In the genomic region with DNA sequence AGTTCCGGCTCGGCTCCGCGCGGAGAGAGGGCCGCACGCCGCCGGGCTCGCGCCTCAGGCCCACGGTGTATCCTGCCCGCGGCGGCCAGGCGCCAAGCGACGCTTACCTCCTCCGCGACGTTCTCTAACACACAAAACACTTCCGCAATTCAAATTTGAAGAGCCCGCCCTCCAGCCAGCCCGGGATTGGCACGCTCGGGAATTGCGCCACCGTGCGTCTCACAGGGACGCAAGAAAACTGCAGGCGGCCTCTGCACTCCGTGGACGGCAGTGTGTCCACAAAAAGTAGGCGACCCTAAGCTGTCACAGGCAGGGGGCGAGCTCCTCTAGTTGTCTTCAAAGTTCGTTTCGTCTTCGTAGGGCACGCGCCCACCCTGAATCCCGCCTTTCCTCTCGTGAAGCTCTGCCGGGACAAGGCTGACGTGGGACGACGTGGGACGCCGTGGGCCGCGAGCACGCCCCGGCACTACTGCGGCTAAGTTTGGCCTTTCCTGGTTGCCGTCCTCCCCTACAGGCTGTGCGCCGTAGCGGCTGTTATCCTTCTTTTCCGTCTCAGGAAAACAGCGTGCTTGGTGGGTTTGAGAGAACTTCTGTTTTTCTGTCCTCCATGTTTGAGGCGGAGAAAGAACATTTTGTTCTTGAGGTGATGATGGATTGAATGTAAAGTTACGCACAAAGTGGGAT, we compare ENCODE assay signal across 1 cellular context.
A peak's percentile ranks its signal among the peaks of the same experiment; 100 is the strongest.
TF ChIP-seq lines count a peak whose summit lies in the region.

A gene (minus strand): TSS at position 133 of the 684 bp plus-strand sequence. CDS start 5,916 bp downstream, outside the sequence.

TF ChIP-seq in GM12878, 131 proteins besides CTCF, POLR2A, EP300 and RAD21 (continued from another document):
- TF ChIP-seq, protein P1, sequence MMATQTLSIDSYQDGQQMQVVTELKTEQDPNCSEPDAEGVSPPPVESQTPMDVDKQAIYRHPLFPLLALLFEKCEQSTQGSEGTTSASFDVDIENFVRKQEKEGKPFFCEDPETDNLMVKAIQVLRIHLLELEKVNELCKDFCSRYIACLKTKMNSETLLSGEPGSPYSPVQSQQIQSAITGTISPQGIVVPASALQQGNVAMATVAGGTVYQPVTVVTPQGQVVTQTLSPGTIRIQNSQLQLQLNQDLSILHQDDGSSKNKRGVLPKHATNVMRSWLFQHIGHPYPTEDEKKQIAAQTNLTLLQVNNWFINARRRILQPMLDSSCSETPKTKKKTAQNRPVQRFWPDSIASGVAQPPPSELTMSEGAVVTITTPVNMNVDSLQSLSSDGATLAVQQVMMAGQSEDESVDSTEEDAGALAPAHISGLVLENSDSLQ (IDR thresholded peaks at IDR 0.05) = peak; percentile 78
- TF ChIP-seq KDM1A (IDR thresholded peaks at IDR 0.05; ENCODE audit: borderline replicate concordance) (no peak), SUZ12 (IDR thresholded peaks at IDR 0.05; ENCODE audit: unreplicated experiment) (no peak), SMAD5 (IDR thresholded peaks at IDR 0.05; ENCODE audit: low read depth) (peak; percentile 65), HCFC1 (IDR thresholded peaks at IDR 0.05; ENCODE audit: low read length) (peak; percentile 52), EGR1 (IDR thresholded peaks at IDR 0.05; ENCODE audit: borderline replicate concordance in 1 of 2, low read depth in 2 of 2, low read length in 2 of 2) (peak; percentile 31 to 77), SMAD1 (IDR thresholded peaks at IDR 0.05; ENCODE audit: low read depth, partially characterized antibody) (peak; percentile 20), RB1 (IDR thresholded peaks at IDR 0.05; ENCODE audit: borderline replicate concordance) (peak; percentile 56; the same call in 1 of the 2 replicates), RCOR1 (conservative IDR thresholded peaks at IDR 0.05; ENCODE audit: low read depth, low read length) (no peak), BMI1 (IDR thresholded peaks at IDR 0.05; ENCODE audit: borderline replicate concordance) (no peak), CBX5 (IDR thresholded peaks at IDR 0.05; ENCODE audit: low read depth) (peak; percentile 63; the same call in 1 of the 2 replicates), NR2F1 (conservative IDR thresholded peaks at IDR 0.05) (0 out of 2 replicates have a peak, but pooled peaks have one; percentile 52), BCL11A (IDR thresholded peaks at IDR 0.05; ENCODE audit: low read depth, low read length) (no peak), CBFB (IDR thresholded peaks at IDR 0.05; ENCODE audit: low read depth) (peak; percentile 94), ZZZ3 (IDR thresholded peaks at IDR 0.05; ENCODE audit: control insufficient read depth, insufficient read length, low read depth) (no peak), NBN (IDR thresholded peaks at IDR 0.05) (peak; percentile 99), SP1 (IDR thresholded peaks at IDR 0.05; ENCODE audit: low read depth, low read length) (peak; percentile 80), SREBF2 (IDR thresholded peaks at IDR 0.05; ENCODE audit: low read length) (no peak), ATF7 (IDR thresholded peaks at IDR 0.05; ENCODE audit: low read depth) (peak; percentile 50), TCF7 (IDR thresholded peaks at IDR 0.05; ENCODE audit: borderline replicate concordance) (no peak), MEF2A (IDR thresholded peaks at IDR 0.05; ENCODE audit: insufficient read depth, low read depth, low read length) (0 out of 2 replicates have a peak, but pooled peaks have one; percentile 9), IKZF1 (conservative IDR thresholded peaks at IDR 0.05) (peak; percentile 97), ZBED1 (IDR thresholded peaks at IDR 0.05; ENCODE audit: borderline replicate concordance) (no peak)
- TF ChIP-seq, protein P2, sequence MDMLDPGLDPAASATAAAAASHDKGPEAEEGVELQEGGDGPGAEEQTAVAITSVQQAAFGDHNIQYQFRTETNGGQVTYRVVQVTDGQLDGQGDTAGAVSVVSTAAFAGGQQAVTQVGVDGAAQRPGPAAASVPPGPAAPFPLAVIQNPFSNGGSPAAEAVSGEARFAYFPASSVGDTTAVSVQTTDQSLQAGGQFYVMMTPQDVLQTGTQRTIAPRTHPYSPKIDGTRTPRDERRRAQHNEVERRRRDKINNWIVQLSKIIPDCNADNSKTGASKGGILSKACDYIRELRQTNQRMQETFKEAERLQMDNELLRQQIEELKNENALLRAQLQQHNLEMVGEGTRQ (IDR thresholded peaks at IDR 0.05; ENCODE audit: borderline replicate concordance, low read depth, low read length) = no peak
- TF ChIP-seq, protein P3, sequence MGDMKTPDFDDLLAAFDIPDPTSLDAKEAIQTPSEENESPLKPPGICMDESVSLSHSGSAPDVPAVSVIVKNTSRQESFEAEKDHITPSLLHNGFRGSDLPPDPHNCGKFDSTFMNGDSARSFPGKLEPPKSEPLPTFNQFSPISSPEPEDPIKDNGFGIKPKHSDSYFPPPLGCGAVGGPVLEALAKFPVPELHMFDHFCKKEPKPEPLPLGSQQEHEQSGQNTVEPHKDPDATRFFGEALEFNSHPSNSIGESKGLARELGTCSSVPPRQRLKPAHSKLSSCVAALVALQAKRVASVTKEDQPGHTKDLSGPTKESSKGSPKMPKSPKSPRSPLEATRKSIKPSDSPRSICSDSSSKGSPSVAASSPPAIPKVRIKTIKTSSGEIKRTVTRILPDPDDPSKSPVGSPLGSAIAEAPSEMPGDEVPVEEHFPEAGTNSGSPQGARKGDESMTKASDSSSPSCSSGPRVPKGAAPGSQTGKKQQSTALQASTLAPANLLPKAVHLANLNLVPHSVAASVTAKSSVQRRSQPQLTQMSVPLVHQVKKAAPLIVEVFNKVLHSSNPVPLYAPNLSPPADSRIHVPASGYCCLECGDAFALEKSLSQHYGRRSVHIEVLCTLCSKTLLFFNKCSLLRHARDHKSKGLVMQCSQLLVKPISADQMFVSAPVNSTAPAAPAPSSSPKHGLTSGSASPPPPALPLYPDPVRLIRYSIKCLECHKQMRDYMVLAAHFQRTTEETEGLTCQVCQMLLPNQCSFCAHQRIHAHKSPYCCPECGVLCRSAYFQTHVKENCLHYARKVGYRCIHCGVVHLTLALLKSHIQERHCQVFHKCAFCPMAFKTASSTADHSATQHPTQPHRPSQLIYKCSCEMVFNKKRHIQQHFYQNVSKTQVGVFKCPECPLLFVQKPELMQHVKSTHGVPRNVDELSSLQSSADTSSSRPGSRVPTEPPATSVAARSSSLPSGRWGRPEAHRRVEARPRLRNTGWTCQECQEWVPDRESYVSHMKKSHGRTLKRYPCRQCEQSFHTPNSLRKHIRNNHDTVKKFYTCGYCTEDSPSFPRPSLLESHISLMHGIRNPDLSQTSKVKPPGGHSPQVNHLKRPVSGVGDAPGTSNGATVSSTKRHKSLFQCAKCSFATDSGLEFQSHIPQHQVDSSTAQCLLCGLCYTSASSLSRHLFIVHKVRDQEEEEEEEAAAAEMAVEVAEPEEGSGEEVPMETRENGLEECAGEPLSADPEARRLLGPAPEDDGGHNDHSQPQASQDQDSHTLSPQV (IDR thresholded peaks at IDR 0.05) = peak; percentile 12; the same call in 1 of the 2 replicates
- TF ChIP-seq, protein P4, sequence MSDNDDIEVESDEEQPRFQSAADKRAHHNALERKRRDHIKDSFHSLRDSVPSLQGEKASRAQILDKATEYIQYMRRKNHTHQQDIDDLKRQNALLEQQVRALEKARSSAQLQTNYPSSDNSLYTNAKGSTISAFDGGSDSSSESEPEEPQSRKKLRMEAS (IDR thresholded peaks at IDR 0.05; ENCODE audit: low read depth, low read length) = no peak; the same call in none of the 2 replicates
- TF ChIP-seq, protein P5, sequence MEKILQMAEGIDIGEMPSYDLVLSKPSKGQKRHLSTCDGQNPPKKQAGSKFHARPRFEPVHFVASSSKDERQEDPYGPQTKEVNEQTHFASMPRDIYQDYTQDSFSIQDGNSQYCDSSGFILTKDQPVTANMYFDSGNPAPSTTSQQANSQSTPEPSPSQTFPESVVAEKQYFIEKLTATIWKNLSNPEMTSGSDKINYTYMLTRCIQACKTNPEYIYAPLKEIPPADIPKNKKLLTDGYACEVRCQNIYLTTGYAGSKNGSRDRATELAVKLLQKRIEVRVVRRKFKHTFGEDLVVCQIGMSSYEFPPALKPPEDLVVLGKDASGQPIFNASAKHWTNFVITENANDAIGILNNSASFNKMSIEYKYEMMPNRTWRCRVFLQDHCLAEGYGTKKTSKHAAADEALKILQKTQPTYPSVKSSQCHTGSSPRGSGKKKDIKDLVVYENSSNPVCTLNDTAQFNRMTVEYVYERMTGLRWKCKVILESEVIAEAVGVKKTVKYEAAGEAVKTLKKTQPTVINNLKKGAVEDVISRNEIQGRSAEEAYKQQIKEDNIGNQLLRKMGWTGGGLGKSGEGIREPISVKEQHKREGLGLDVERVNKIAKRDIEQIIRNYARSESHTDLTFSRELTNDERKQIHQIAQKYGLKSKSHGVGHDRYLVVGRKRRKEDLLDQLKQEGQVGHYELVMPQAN (conservative IDR thresholded peaks at IDR 0.05) = peak; percentile 99
- TF ChIP-seq, protein P6, sequence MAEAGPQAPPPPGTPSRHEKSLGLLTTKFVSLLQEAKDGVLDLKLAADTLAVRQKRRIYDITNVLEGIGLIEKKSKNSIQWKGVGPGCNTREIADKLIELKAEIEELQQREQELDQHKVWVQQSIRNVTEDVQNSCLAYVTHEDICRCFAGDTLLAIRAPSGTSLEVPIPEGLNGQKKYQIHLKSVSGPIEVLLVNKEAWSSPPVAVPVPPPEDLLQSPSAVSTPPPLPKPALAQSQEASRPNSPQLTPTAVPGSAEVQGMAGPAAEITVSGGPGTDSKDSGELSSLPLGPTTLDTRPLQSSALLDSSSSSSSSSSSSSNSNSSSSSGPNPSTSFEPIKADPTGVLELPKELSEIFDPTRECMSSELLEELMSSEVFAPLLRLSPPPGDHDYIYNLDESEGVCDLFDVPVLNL (IDR thresholded peaks at IDR 0.05; ENCODE audit: low read depth, low read length) = peak; percentile 98
- TF ChIP-seq, protein P7, sequence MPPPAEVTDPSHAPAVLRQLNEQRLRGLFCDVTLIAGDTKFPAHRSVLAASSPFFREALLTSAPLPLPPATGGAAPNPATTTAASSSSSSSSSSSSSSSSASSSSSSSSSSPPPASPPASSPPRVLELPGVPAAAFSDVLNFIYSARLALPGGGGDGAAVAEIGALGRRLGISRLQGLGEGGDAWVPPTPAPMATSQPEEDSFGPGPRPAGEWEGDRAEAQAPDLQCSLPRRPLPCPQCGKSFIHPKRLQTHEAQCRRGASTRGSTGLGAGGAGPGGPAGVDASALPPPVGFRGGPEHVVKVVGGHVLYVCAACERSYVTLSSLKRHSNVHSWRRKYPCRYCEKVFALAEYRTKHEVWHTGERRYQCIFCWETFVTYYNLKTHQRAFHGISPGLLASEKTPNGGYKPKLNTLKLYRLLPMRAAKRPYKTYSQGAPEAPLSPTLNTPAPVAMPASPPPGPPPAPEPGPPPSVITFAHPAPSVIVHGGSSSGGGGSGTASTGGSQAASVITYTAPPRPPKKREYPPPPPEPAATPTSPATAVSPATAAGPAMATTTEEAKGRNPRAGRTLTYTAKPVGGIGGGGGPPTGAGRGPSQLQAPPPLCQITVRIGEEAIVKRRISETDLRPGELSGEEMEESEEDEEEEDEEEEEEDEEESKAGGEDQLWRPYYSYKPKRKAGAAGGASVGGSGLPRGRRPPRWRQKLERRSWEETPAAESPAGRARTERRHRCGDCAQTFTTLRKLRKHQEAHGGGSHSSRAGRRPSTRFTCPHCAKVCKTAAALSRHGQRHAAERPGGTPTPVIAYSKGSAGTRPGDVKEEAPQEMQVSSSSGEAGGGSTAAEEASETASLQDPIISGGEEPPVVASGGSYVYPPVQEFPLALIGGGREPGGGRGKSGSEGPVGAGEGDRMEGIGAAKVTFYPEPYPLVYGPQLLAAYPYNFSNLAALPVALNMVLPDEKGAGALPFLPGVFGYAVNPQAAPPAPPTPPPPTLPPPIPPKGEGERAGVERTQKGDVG (CRISPR knock-in tag; IDR thresholded peaks at IDR 0.05) = no peak
- TF ChIP-seq, protein P8, sequence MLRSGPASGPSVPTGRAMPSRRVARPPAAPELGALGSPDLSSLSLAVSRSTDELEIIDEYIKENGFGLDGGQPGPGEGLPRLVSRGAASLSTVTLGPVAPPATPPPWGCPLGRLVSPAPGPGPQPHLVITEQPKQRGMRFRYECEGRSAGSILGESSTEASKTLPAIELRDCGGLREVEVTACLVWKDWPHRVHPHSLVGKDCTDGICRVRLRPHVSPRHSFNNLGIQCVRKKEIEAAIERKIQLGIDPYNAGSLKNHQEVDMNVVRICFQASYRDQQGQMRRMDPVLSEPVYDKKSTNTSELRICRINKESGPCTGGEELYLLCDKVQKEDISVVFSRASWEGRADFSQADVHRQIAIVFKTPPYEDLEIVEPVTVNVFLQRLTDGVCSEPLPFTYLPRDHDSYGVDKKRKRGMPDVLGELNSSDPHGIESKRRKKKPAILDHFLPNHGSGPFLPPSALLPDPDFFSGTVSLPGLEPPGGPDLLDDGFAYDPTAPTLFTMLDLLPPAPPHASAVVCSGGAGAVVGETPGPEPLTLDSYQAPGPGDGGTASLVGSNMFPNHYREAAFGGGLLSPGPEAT (IDR thresholded peaks at IDR 0.05; ENCODE audit: low read depth) = peak; percentile 87
- TF ChIP-seq, protein P9, sequence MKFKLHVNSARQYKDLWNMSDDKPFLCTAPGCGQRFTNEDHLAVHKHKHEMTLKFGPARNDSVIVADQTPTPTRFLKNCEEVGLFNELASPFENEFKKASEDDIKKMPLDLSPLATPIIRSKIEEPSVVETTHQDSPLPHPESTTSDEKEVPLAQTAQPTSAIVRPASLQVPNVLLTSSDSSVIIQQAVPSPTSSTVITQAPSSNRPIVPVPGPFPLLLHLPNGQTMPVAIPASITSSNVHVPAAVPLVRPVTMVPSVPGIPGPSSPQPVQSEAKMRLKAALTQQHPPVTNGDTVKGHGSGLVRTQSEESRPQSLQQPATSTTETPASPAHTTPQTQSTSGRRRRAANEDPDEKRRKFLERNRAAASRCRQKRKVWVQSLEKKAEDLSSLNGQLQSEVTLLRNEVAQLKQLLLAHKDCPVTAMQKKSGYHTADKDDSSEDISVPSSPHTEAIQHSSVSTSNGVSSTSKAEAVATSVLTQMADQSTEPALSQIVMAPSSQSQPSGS (IDR thresholded peaks at IDR 0.05; ENCODE audit: low read length) = no peak
